Comparison of ENCODE assay signal across 8 cellular contexts in genomic region chr2:189674374-189675112, GRCh38. TPM values are rescaled to one million over a fixed set of nuclear protein-coding genes. Genes with fewer than 3 reads are reported as not detected.
DNase-seq lines count a peak whose midpoint lies in the region; ATAC-seq and TF ChIP-seq lines count a peak whose summit lies in the region.

ANKAR (plus strand) TSS chr2:189674670; CDS start chr2:189676491, 1,821 bp downstream.

- peaks cover 9% of the 10 kb centered on the region for H3K36me3 Mint-ChIP-seq in Calu3 (ENCODE audit: insufficient read depth, unreplicated experiment)
- peaks cover 23% of the 10 kb centered on the region for H3K36me3 Mint-ChIP-seq in progenitor cell of endocrine pancreas (ENCODE audit: insufficient read depth)

- intact Hi-C loops in Calu3 (cut with micrococcal nuclease; ENCODE audit: unreplicated experiment) (no loop called here), adrenal gland (cut with DNase I) (no loop called here), left cardiac atrium (cut with DNase I) (no loop called here)

- H3K27ac ChIP-seq in adrenal gland: peak within 1 kb of the TSS; percentile 76 to 98 (median 92)
- peak within 1 kb of the TSS; percentile 91 to 98 (median 96) for H3K27ac ChIP-seq in upper lobe of left lung

- no peak for TF ChIP-seq EP300 in upper lobe of left lung (IDR thresholded peaks at IDR 0.05)

- TF ChIP-seq CTCF in Calu3 (IDR thresholded peaks at IDR 0.05; ENCODE audit: unreplicated experiment) (peak; percentile 75), adrenal gland (IDR thresholded peaks at IDR 0.05) (peak; percentile 40 to 92 (median 72)), progenitor cell of endocrine pancreas (IDR thresholded peaks at IDR 0.05; ENCODE audit: unreplicated experiment) (peak; percentile 94), upper lobe of left lung (IDR thresholded peaks at IDR 0.05) (peak; percentile 84 to 96 (median 92))

- peaks cover 5 to 16% of the 10 kb centered on the region in 2 donors for H3K4me1 ChIP-seq in adrenal gland (replicated peaks in 1 of 2)
- peaks cover 6 to 16% (median 10%) of the 10 kb centered on the region in 4 donors for H3K4me1 ChIP-seq in upper lobe of left lung

- peak within 1 kb of the TSS; percentile 77 for H3K4me3 Mint-ChIP-seq in Calu3 (ENCODE audit: low read depth, unreplicated experiment)
- peak within 1 kb of the TSS; percentile 88 for H3K4me3 Mint-ChIP-seq in progenitor cell of endocrine pancreas (ENCODE audit: low read depth)

- TF ChIP-seq POLR2A in adrenal gland (IDR thresholded peaks at IDR 0.05): peak; percentile 69 to 78
- TF ChIP-seq POLR2A in upper lobe of left lung (IDR thresholded peaks at IDR 0.05): peak in 2 of 4 donors; percentile 72 to 81

- H3K27ac Mint-ChIP-seq in Calu3 (ENCODE audit: unreplicated experiment): peak within 1 kb of the TSS; percentile 79
- H3K27ac Mint-ChIP-seq in progenitor cell of endocrine pancreas: peak within 1 kb of the TSS; percentile 97

- H3K27me3 Mint-ChIP-seq in Calu3 (ENCODE audit: unreplicated experiment) (no peaks in the 10 kb centered on the region), progenitor cell of endocrine pancreas (no peaks in the 10 kb centered on the region)

- H3K4me1 Mint-ChIP-seq in Calu3 (ENCODE audit: low read depth, unreplicated experiment) (no peaks in the 10 kb centered on the region), progenitor cell of endocrine pancreas (ENCODE audit: low read depth) (peaks cover 2% of the 10 kb centered on the region)

- peaks cover 0 to 5% of the 10 kb centered on the region in 2 donors for H3K36me3 ChIP-seq in adrenal gland (replicated peaks in 1 of 2)
- peaks cover 0 to 20% (median 10%) of the 10 kb centered on the region in 4 donors for H3K36me3 ChIP-seq in upper lobe of left lung

- H3K9me3 Mint-ChIP-seq in Calu3 (ENCODE audit: low read depth, unreplicated experiment) (peaks cover 5% of the 10 kb centered on the region), progenitor cell of endocrine pancreas (ENCODE audit: low read depth) (peaks cover 17% of the 10 kb centered on the region)

- BruUV-seq in Calu3 (replicated peaks; lab: Mats Ljungman, UMichigan): TSS peak; percentile 31

- peak within 1 kb of the TSS in 3 of 4 donors; percentile 49 to 74 (median 51) for H3K4me3 ChIP-seq in adrenal gland
- peak within 1 kb of the TSS; percentile 32 to 65 (median 56) for H3K4me3 ChIP-seq in upper lobe of left lung

- DNase-seq in Calu3: peak; percentile 93
- peak; percentile 5 to 95 (median 86) for DNase-seq in HUDEP-2 (lab: John Stamatoyannopoulos, UW; ENCODE audit: unreplicated experiment in 76 of 76)
- peak; percentile 85 for DNase-seq in SW480 (ENCODE audit: low spot score)
- peak; percentile 91 to 94 (median 92) for DNase-seq in adrenal gland
- peak; percentile 93 for DNase-seq in left cardiac atrium
- peak; percentile 90 for DNase-seq in progenitor cell of endocrine pancreas (ENCODE audit: low spot score, unreplicated experiment)
- DNase-seq in upper lobe of left lung: peak; percentile 93 to 99

- ATAC-seq in GM21381 (IDR thresholded peaks at IDR 0.05; ENCODE audit: unreplicated experiment) (peak; percentile 95), left cardiac atrium (peak; percentile 98 to 99), upper lobe of left lung (ENCODE audit: low FRiP score in 2 of 2) (peak; percentile 99 to 100)

- H3K27me3 ChIP-seq in adrenal gland: no peaks in the 10 kb centered on the region
- H3K27me3 ChIP-seq in upper lobe of left lung: no peaks in the 10 kb centered on the region

- WGBS in adrenal gland, 4 donors: 1 to 2% (median 1%) methylated on average over 14 to 62 of the region's 62 CpGs
- WGBS in upper lobe of left lung, 2 donors: 1% methylated on average over 21 to 39 of the region's 62 CpGs

- CTCF ChIA-PET in Calu3 (lab: Charles Lee): no interaction called here

- H3K9me3 ChIP-seq in adrenal gland (replicated peaks in 1 of 3) (peaks cover 0 to 10% (median 0%) of the 10 kb centered on the region in 3 donors), upper lobe of left lung (no peaks in the 10 kb centered on the region)

RNA-seq across cellular contexts. Expression of gene ANKAR, which starts in this region (rescaled TPM):
- total RNA-seq in Calu3 (2022) (2.1 and 6.3 TPM in 2 replicates), adrenal gland (10 to 100 TPM in 3 of 8 donors, 1 to 10 TPM in 5; 4.2 to 17.2 (median 6.0) TPM), left cardiac atrium (1 to 10 TPM; 7.7 to 9.2 TPM), progenitor cell of endocrine pancreas (9.0 and 10.3 TPM in 2 replicates), upper lobe of left lung (10 to 100 TPM in 1 of 6 donors, 1 to 10 TPM in 5; 8.0 to 13.1 (median 9.2) TPM)
- 1 to 10 TPM; 2.4 to 8.2 (median 2.6) TPM for polyA plus RNA-seq in adrenal gland

Comparison
In these comparisons a context has a peak if more than half of its experiments do, and no peak if none do; other contexts are left out.
1. Peak in every context shown above with its lines: DNase-seq, ATAC-seq, H3K4me3 ChIP-seq and H3K27ac ChIP-seq.